Comparison of ENCODE assay signal across 8 cellular contexts in genomic region chr1:244919320-244920282, GRCh38. TPM values are rescaled to one million over a fixed set of nuclear protein-coding genes. Genes with fewer than 3 reads are reported as not detected.
DNase-seq lines count a peak whose midpoint lies in the region; ATAC-seq and TF ChIP-seq lines count a peak whose summit lies in the region.

No MANE protein-coding gene starts in this region.

- H3K27me3 ChIP-seq in WERI-Rb-1 (ENCODE audit: insufficient read depth, low read depth, severe bottlenecking) = no peaks in the 10 kb centered on the region
- peaks cover 25% of the 10 kb centered on the region for H3K27me3 ChIP-seq in iPS-18a (ENCODE audit: control insufficient read depth, insufficient read depth, low read length)
- H3K27me3 ChIP-seq in upper lobe of right lung = peaks cover 11% of the 10 kb centered on the region

- H3K4me1 ChIP-seq in iPS-18a (ENCODE audit: control insufficient read depth, low read depth, low read length) = peaks cover 10% of the 10 kb centered on the region
- peaks cover 7% of the 10 kb centered on the region for H3K4me1 ChIP-seq in upper lobe of right lung

- H3K4me3 ChIP-seq in WERI-Rb-1 (ENCODE audit: low read depth, low read length) (peak overlapping the region; percentile 76), iPS-18a (ENCODE audit: low read length) (peak overlapping the region; percentile 66), upper lobe of right lung (peak overlapping the region; percentile 56)

- intact Hi-C loops in upper lobe of right lung (cut with DNase I) (no loop called here), posterior vena cava (cut with DNase I) (no loop called here)

- no peak overlapping the region for H3K27ac ChIP-seq in WERI-Rb-1
- H3K27ac ChIP-seq in iPS-18a (ENCODE audit: low read length) = no peak overlapping the region
- H3K27ac ChIP-seq in upper lobe of right lung = no peak overlapping the region

- TF ChIP-seq CTCF in WERI-Rb-1 (IDR thresholded peaks at IDR 0.05; ENCODE audit: low read depth, low read length) (no peak), upper lobe of right lung (IDR thresholded peaks at IDR 0.05) (no peak)

- no peak for DNase-seq in activated T-cell treated with anti-CD3 and anti-CD28 coated beads, Interleukin-2, amount 50 U/mL, for 72 hours
- DNase-seq in activated T-cell treated with anti-CD3 and anti-CD28 coated beads, Interleukin-2, amount 50 U/mL, for 1 hour = no peak
- DNase-seq in WERI-Rb-1 = no peak
- DNase-seq in upper lobe of right lung = no peak
- DNase-seq in activated gamma-delta T cell (lab: John Stamatoyannopoulos, UW) = no peak
- DNase-seq in posterior vena cava (ENCODE audit: low spot score) = no peak
- no peak for DNase-seq in KBM-7

- H3K9me3 Mint-ChIP-seq in activated T-cell treated with anti-CD3 and anti-CD28 coated beads, Interleukin-2, amount 50 U/mL, for 72 hours = no peaks in the 10 kb centered on the region

- peak overlapping the region; percentile 78 to 85 for H3K4me3 Mint-ChIP-seq in activated T-cell treated with anti-CD3 and anti-CD28 coated beads, Interleukin-2, amount 50 U/mL, for 72 hours

- no peak overlapping the region for H3K27ac Mint-ChIP-seq in activated T-cell treated with anti-CD3 and anti-CD28 coated beads, Interleukin-2, amount 50 U/mL, for 72 hours

- peak; percentile 23 to 34 for ATAC-seq in activated T-cell treated with anti-CD3 and anti-CD28 coated beads, Interleukin-2, amount 50 U/mL, for 72 hours (replicated peaks in 1 of 2)
- no peak for ATAC-seq in upper lobe of right lung

- peaks cover 20% of the 10 kb centered on the region for H3K4me1 Mint-ChIP-seq in activated T-cell treated with anti-CD3 and anti-CD28 coated beads, Interleukin-2, amount 50 U/mL, for 72 hours (ENCODE audit: low read depth)

- H3K9me3 ChIP-seq in WERI-Rb-1 (ENCODE audit: severe bottlenecking) (no peaks in the 10 kb centered on the region), iPS-18a (ENCODE audit: control insufficient read depth, low read depth, low read length) (no peaks in the 10 kb centered on the region), upper lobe of right lung (no peaks in the 10 kb centered on the region)

- in situ Hi-C loops in KBM-7 (cut with MboI; ENCODE audit: low pct_unique_long_range_greater_than_20kb, low sequenced_read_pairs) = no loop called here

- H3K36me3 ChIP-seq in WERI-Rb-1 (no peaks in the 10 kb centered on the region), iPS-18a (ENCODE audit: control insufficient read depth, low read depth, low read length) (no peaks in the 10 kb centered on the region), upper lobe of right lung (no peaks in the 10 kb centered on the region)

- H3K27me3 Mint-ChIP-seq in activated T-cell treated with anti-CD3 and anti-CD28 coated beads, Interleukin-2, amount 50 U/mL, for 72 hours (ENCODE audit: low read depth) = peaks cover 9% of the 10 kb centered on the region

- no peak overlapping the region for H3K9ac ChIP-seq in iPS-18a (ENCODE audit: low read length)

- H3K36me3 Mint-ChIP-seq in activated T-cell treated with anti-CD3 and anti-CD28 coated beads, Interleukin-2, amount 50 U/mL, for 72 hours (ENCODE audit: insufficient read depth in 2 of 2) = no peaks in the 10 kb centered on the region

RNA-seq across cellular contexts. Expression of gene HNRNPU, which starts 55.3 kb away (rescaled TPM):
- total RNA-seq in activated T-cell treated with anti-CD3 and anti-CD28 coated beads, Interleukin-2, amount 50 U/mL, for 72 hours = 100 to 1,000 TPM; 310 to 319 TPM
- total RNA-seq in upper lobe of right lung (273 TPM), posterior vena cava (100 to 1,000 TPM; 186 to 214 TPM)
